ENCODE assay signal across 9 cellular contexts in genomic region chr6:75205776-75206334, GRCh38. TPM values are rescaled to one million over a fixed set of nuclear protein-coding genes. Genes with fewer than 3 reads are reported as not detected.
DNase-seq lines count a peak whose midpoint lies in the region; ATAC-seq, FAIRE-seq and TF ChIP-seq lines count a peak whose summit lies in the region.
"Had no signal": no experiment of that assay in that cellular context is flagged by ENCODE, and none has a peak within 500 bp of the region (broad histone marks: within the 10 kb centered on the region; RNA-seq: fewer than 3 reads in every experiment).

Gene COL12A1 (minus strand): TSS chr6:75206053. CDS start chr6:75202792, 3,261 bp downstream.

- H3K4me1 Mint-ChIP-seq in activated T-cell treated with anti-CD3 and anti-CD28 coated beads, Interleukin-2, amount 50 U/mL, for 72 hours (ENCODE audit: low read depth), result peaks cover 62% of the 10 kb centered on the region
- peaks cover 43% of the 10 kb centered on the region for H3K4me1 Mint-ChIP-seq in neural progenitor cell

- H3K4me1 ChIP-seq in neural progenitor cell, result peaks cover 22% of the 10 kb centered on the region

- no peaks in the 10 kb centered on the region for H3K9me3 ChIP-seq in neural progenitor cell (ENCODE audit: low read depth)

- no peak within 1 kb of the TSS for H3K9ac ChIP-seq in neural progenitor cell

- no peak for TF ChIP-seq CTCF in neural progenitor cell (IDR thresholded peaks at IDR 0.05)

- H3K36me3 Mint-ChIP-seq in activated T-cell treated with anti-CD3 and anti-CD28 coated beads, Interleukin-2, amount 50 U/mL, for 72 hours (ENCODE audit: insufficient read depth in 2 of 2), result peaks cover 0 to 1% of the 10 kb centered on the region in 2 donors
- H3K36me3 Mint-ChIP-seq in neural progenitor cell, result no peaks in the 10 kb centered on the region

- H3K27ac ChIP-seq in neural progenitor cell, result no peak within 1 kb of the TSS

- peak within 1 kb of the TSS; percentile 90 for H2AFZ ChIP-seq in neural progenitor cell (replicated peaks)

- H3K4me3 Mint-ChIP-seq in activated T-cell treated with anti-CD3 and anti-CD28 coated beads, Interleukin-2, amount 50 U/mL, for 72 hours, result peak within 1 kb of the TSS; percentile 73 to 86
- H3K4me3 Mint-ChIP-seq in neural progenitor cell, result peak within 1 kb of the TSS; percentile 82

- H3K4me2 ChIP-seq in neural progenitor cell, result peak within 1 kb of the TSS; percentile 94

- ATAC-seq in activated T-cell treated with anti-CD3 and anti-CD28 coated beads, Interleukin-2, amount 50 U/mL, for 72 hours (replicated peaks in 1 of 2), result peak in 1 of 2 donors; percentile 25
- no peak for ATAC-seq in GM18498 (IDR thresholded peaks at IDR 0.05; ENCODE audit: unreplicated experiment)
- no peak for ATAC-seq in HG02623 (IDR thresholded peaks at IDR 0.05; ENCODE audit: unreplicated experiment)

- FAIRE-seq in frontal cortex (lab: Jason Lieb, UNC), result no peak

- H3K27ac Mint-ChIP-seq in activated T-cell treated with anti-CD3 and anti-CD28 coated beads, Interleukin-2, amount 50 U/mL, for 72 hours, result no peak within 1 kb of the TSS
- no peak within 1 kb of the TSS for H3K27ac Mint-ChIP-seq in neural progenitor cell

- H3K27me3 Mint-ChIP-seq in activated T-cell treated with anti-CD3 and anti-CD28 coated beads, Interleukin-2, amount 50 U/mL, for 72 hours (ENCODE audit: low read depth), result peaks cover 99% of the 10 kb centered on the region
- H3K27me3 Mint-ChIP-seq in neural progenitor cell (ENCODE audit: insufficient read depth, low read depth), result peaks cover 75% of the 10 kb centered on the region

- peaks cover 100% of the 10 kb centered on the region for H3K27me3 ChIP-seq in neural progenitor cell

- H4K20me1 ChIP-seq in neural progenitor cell (ENCODE audit: low read depth), result peaks cover 22% of the 10 kb centered on the region

- H3F3A ChIP-seq in neural progenitor cell (ENCODE audit: low read depth), result peaks cover 39% of the 10 kb centered on the region

- DNase-seq in DMS153 treated with DMSO at 0.1 percent for 48 hours (lab: John Stamatoyannopoulos, UW; ENCODE audit: unreplicated experiment) (peak; percentile 47), HuH-7.5 (ENCODE audit: low spot score) (peak; percentile 53), frontal cortex (ENCODE audit: low spot score in 2 of 2) (peak in 1 of 2 donors; percentile 32), neural progenitor cell (ENCODE audit: low spot score) (peak; percentile 87), NCI-H1694 (lab: John Stamatoyannopoulos, UW) (no peak)
- DNase-seq in activated T-cell treated with anti-CD3 and anti-CD28 coated beads, Interleukin-2, amount 50 U/mL, for 72 hours, result peak; percentile 22 to 32

- peak within 1 kb of the TSS; percentile 58 for H3K4me3 ChIP-seq in neural progenitor cell

- H3K36me3 ChIP-seq in neural progenitor cell, result no peaks in the 10 kb centered on the region

- H3K9me3 Mint-ChIP-seq in activated T-cell treated with anti-CD3 and anti-CD28 coated beads, Interleukin-2, amount 50 U/mL, for 72 hours, result no peaks in the 10 kb centered on the region
- peaks cover 3% of the 10 kb centered on the region for H3K9me3 Mint-ChIP-seq in neural progenitor cell

- no peaks in the 10 kb centered on the region for H3K79me2 ChIP-seq in neural progenitor cell (ENCODE audit: low read depth)

RNA-seq across cellular contexts. Expression of gene COL12A1, which starts in this region (rescaled TPM):
- not detected for total RNA-seq in activated T-cell treated with anti-CD3 and anti-CD28 coated beads, Interleukin-2, amount 50 U/mL, for 72 hours
- 22.8 TPM for total RNA-seq in frontal cortex
- 0.87 and 1.3 TPM in 2 replicates for total RNA-seq in neural progenitor cell (ENCODE audit: low replicate concordance)
- total RNA-seq: T-helper 2 cell treated with Interferon-gamma antibody and Interleukin-4, amounts not matched to agents 100 ng/mL and 5 ng/mL, for 36 hours had no signal

Comparison
In these comparisons a context has a peak if more than half of its experiments do, and no peak if none do; other contexts are left out.
1. RNA of gene COL12A1 (total RNA-seq): 22.8 TPM in frontal cortex (single experiment); 0.87 to 1.3 TPM in neural progenitor cell and not detected in activated T-cell treated with anti-CD3 and anti-CD28 coated beads, Interleukin-2, amount 50 U/mL, for 72 hours; every median in the first group is over 10 times any median in the second.
2. Peak in DNase-seq in activated T-cell treated with anti-CD3 and anti-CD28 coated beads, Interleukin-2, amount 50 U/mL, for 72 hours; RNA of the gene not detected or under 1 TPM.